Comparison of ENCODE assay signal across 17 cellular contexts in genomic region chr10:52423369-52423768, GRCh38.
DNase-seq lines count a peak whose midpoint lies in the region; ATAC-seq and TF ChIP-seq lines count a peak whose summit lies in the region.
"Had no signal": no experiment of that assay in that cellular context is flagged by ENCODE, and none has a peak within 500 bp of the region (broad histone marks: within the 10 kb centered on the region; RNA-seq: fewer than 3 reads in every experiment).

No MANE protein-coding gene starts in this region.

- POLR2A ChIA-PET in PC-3 (lab: Charles Lee; ENCODE audit: unreplicated experiment): interaction anchor here (0.6 kb wide), 1 partner anchor 68 kb away, joined by 8 read pairs; no protein-coding TSS in a partner anchor

- H3K27ac ChIP-seq in PC-3 (ENCODE audit: low read length): no peak overlapping the region
- H3K27ac ChIP-seq in mammary epithelial cell (ENCODE audit: insufficient read depth, low read depth, low read length): no peak overlapping the region
- H3K27ac ChIP-seq in adrenal gland: no peak overlapping the region
- H3K27ac ChIP-seq: SK-N-MC had no signal

- H3K4me3 ChIP-seq in PC-3 (ENCODE audit: low read length): no peak overlapping the region
- no peak overlapping the region for H3K4me3 ChIP-seq in mammary epithelial cell (replicated peaks in 1 of 3; ENCODE audit: insufficient read depth in 1 of 3, low read depth in 2 of 3, low read length in 3 of 3)
- H3K4me3 ChIP-seq in adrenal gland: no peak overlapping the region
- H3K4me3 ChIP-seq: SK-N-MC had no signal

- ATAC-seq in PC-3 (no peak), GM21717 (IDR thresholded peaks at IDR 0.05; ENCODE audit: unreplicated experiment) (no peak), HG02885 (IDR thresholded peaks at IDR 0.05; ENCODE audit: poor library complexity, unreplicated experiment) (no peak)
- ATAC-seq: HCT116 had no signal

- H3K4me1 ChIP-seq in PC-3 (ENCODE audit: insufficient read depth, low read length): peaks cover 10% of the 10 kb centered on the region; the same call in 1 of the 2 replicates
- H3K4me1 ChIP-seq in mammary epithelial cell (ENCODE audit: insufficient read depth, low read length): no peaks in the 10 kb centered on the region
- H3K4me1 ChIP-seq in adrenal gland (replicated peaks in 1 of 2): no peaks in the 10 kb centered on the region

- peak; percentile 0 for DNase-seq in NCI-H82 (lab: John Stamatoyannopoulos, UW)
- no peak for DNase-seq in NCI-H82 treated with DMSO at 0.1 percent for 48 hours (lab: John Stamatoyannopoulos, UW; ENCODE audit: unreplicated experiment)
- peak; percentile 64 for DNase-seq in PC-3
- DNase-seq in mammary epithelial cell: peak; percentile 15
- DNase-seq in renal cortical epithelial cell (ENCODE audit: low read depth): peak; percentile 11
- DNase-seq in adrenal gland: no peak
- DNase-seq: 8988T, C1 segment of cervical spinal cord, COR-L47, Karpas-422, NCI-H1417 treated with DMSO at 0.1 percent for 48 hours, NCI-H2029 treated with DMSO at 0.1 percent for 48 hours, NCI-H524 treated with DMSO at 0.1 percent for 48 hours had no signal

- no peak overlapping the region for H3K9ac ChIP-seq in PC-3 (ENCODE audit: low read length)
- H3K9ac ChIP-seq in mammary epithelial cell (ENCODE audit: insufficient read depth, low read length): no peak overlapping the region

- no peak for TF ChIP-seq POLR2A in adrenal gland (IDR thresholded peaks at IDR 0.05)

- H2AFZ ChIP-seq in PC-3 (ENCODE audit: low read length): no peak overlapping the region
- no peak overlapping the region for H2AFZ ChIP-seq in mammary epithelial cell (ENCODE audit: low read depth, low read length)

- CTCF ChIA-PET in PC-3 (lab: Charles Lee) (no interaction called here), mammary epithelial cell (lab: Charles Lee; ENCODE audit: low non-redundant PET) (no interaction called here)

- dilution Hi-C loops in mammary epithelial cell (cut with HindIII; ENCODE audit: low sequenced_read_pairs): loop anchor here (5.0 kb wide), 1 partner anchor 36 kb away; no protein-coding TSS in a partner anchor

- H3K9me2 ChIP-seq in PC-3 (replicated peaks; ENCODE audit: low read length): no peaks in the 10 kb centered on the region

- in situ Hi-C loops in mammary epithelial cell (cut with MboI; ENCODE audit: low sequenced_read_pairs in 2 of 2): no loop called here

- H3K4me2 ChIP-seq in PC-3 (ENCODE audit: low read length) (no peak overlapping the region), mammary epithelial cell (ENCODE audit: insufficient read depth, low read depth, low read length) (no peak overlapping the region)

- intact Hi-C loops in PC-3 (cut with micrococcal nuclease): no loop called here
- intact Hi-C loops in mammary epithelial cell (cut with micrococcal nuclease): no loop called here
- intact Hi-C loops in adrenal gland (cut with DNase I): no loop called here

- WGBS in mammary epithelial cell (ENCODE audit: low coverage, missing lambda C conversion rate): 75% methylated on average over 4 of the region's 4 CpGs
- WGBS in adrenal gland, 4 donors: 80 to 84% (median 80%) methylated on average over 4 of the region's 4 CpGs

- no peaks in the 10 kb centered on the region for H4K20me1 ChIP-seq in PC-3 (ENCODE audit: low read length)
- H4K20me1 ChIP-seq in mammary epithelial cell (ENCODE audit: insufficient read depth, low read length): no peaks in the 10 kb centered on the region

- H3K27me3 ChIP-seq in PC-3 (ENCODE audit: low read length) (no peaks in the 10 kb centered on the region), mammary epithelial cell (ENCODE audit: insufficient read depth, low read length) (no peaks in the 10 kb centered on the region), adrenal gland (no peaks in the 10 kb centered on the region)

- H3K9me3 ChIP-seq in PC-3 (ENCODE audit: low read length) (no peaks in the 10 kb centered on the region), mammary epithelial cell (replicated peaks; ENCODE audit: insufficient read depth, low read length) (no peaks in the 10 kb centered on the region), adrenal gland (replicated peaks in 1 of 3) (no peaks in the 10 kb centered on the region)

- H3F3A ChIP-seq in PC-3 (ENCODE audit: low read length, unreplicated experiment): no peaks in the 10 kb centered on the region

- BruUV-seq in PC-3 (replicated peaks; lab: Mats Ljungman, UMichigan) (no TSS peak), mammary epithelial cell (replicated peaks; lab: Mats Ljungman, UMichigan) (no TSS peak)

- no peaks in the 10 kb centered on the region for H3K79me2 ChIP-seq in PC-3 (ENCODE audit: low read length)
- no peaks in the 10 kb centered on the region for H3K79me2 ChIP-seq in mammary epithelial cell (ENCODE audit: insufficient read depth, low read length)

- TF ChIP-seq CTCF in PC-3 (conservative IDR thresholded peaks at IDR 0.05; ENCODE audit: low read depth, low read length): no peak
- no peak for TF ChIP-seq CTCF in mammary epithelial cell (conservative IDR thresholded peaks at IDR 0.05 in 1 of 2, IDR thresholded peaks at IDR 0.05 in 1 of 2; ENCODE audit: extremely low read depth in 1 of 2, insufficient read depth in 1 of 2, low read depth in 1 of 2, low read length in 2 of 2)
- no peak for TF ChIP-seq CTCF in adrenal gland (IDR thresholded peaks at IDR 0.05)

- no peaks in the 10 kb centered on the region for H3K36me3 ChIP-seq in PC-3 (ENCODE audit: low read depth, low read length)
- no peaks in the 10 kb centered on the region for H3K36me3 ChIP-seq in mammary epithelial cell (ENCODE audit: insufficient read depth, low read length)
- H3K36me3 ChIP-seq in adrenal gland (replicated peaks in 1 of 2): no peaks in the 10 kb centered on the region

Comparison
In these comparisons a context has a peak if more than half of its experiments do, and no peak if none do; other contexts are left out.
1. DNase-seq: peak in NCI-H82 (single experiment), PC-3 (single experiment), mammary epithelial cell (single experiment) and renal cortical epithelial cell (single experiment); none in NCI-H82 treated with DMSO at 0.1 percent for 48 hours (single experiment) and adrenal gland (0 of 7).